In the genomic region with DNA sequence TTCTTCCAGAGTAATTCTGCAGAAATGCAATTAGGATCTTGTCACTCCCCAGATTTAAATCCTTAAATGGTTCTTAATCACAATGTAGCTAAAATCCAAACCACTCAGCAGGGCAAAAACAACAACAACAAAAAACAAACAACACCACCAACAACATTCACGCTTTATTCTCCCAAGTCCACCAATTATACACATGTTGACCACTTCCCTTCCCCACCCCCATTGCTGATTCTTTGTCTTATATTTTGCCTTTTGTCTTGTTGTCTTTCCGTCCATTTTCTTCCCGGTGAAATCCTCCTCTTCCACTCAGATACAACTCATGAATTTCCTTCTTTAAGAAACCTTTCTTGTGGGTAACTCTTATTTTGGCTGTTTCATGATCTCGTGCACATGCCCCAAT, we compare ENCODE assay signal across 27 cellular contexts.
DNase-seq lines count a peak whose midpoint lies in the region; TF ChIP-seq lines count a peak whose summit lies in the region.
"Had no signal": no experiment of that assay in that cellular context is flagged by ENCODE, and none has a peak within 500 bp of the region (broad histone marks: within the 10 kb centered on the region; RNA-seq: fewer than 3 reads in every experiment).

No MANE protein-coding gene starts in this region.

- H3K9me3 ChIP-seq in HEK293 (ENCODE audit: control insufficient read depth, insufficient read depth, low read depth, low read length) = no peaks in the 10 kb centered on the region
- H3K9me3 ChIP-seq: A549, BE2C, BLaER1, Caco-2 had no signal

- no peak for DNase-seq in stimulated activated CD4-positive, alpha-beta T cell treated with anti-CD3 and anti-CD28 coated beads, Interleukin-4, amount 100 ng/mL, for 24 hours
- DNase-seq: 8988T; ACHN; AML-193; BE2C; C1 segment of cervical spinal cord; Caco-2; Calu3; CD4-positive, alpha-beta memory T cell; CD4-positive, alpha-beta T cell; CD4-positive, CD25-positive, alpha-beta regulatory T cell; CD8-positive, alpha-beta memory T cell; CD8-positive, alpha-beta T cell; COR-L47; DMS 273 treated with DMSO at 0.1 percent for 48 hours; DMS153; DMS53; DMS79; DMS79 treated with DMSO at 0.1 percent for 48 hours; DND-41; EL had no signal

- TF ChIP-seq CTCF in HEK293 (tag by site-specific recombination; IDR thresholded peaks at IDR 0.05) = no peak

- H3K36me3 ChIP-seq in HEK293 (ENCODE audit: control insufficient read depth in 2 of 2, insufficient read depth in 1 of 2, low read length in 2 of 2) = no peaks in the 10 kb centered on the region
- H3K36me3 ChIP-seq: BE2C; BLaER1; BLaER1 treated with 17β-estradiol and CSF1 and Interleukin-3, amounts not matched to agents 10 nM and 100 nM had no signal

- H3K4me3 ChIP-seq in HEK293 (ENCODE audit: low read depth, low read length) = no peak overlapping the region
- H3K4me3 ChIP-seq: A549; BLaER1; BLaER1 treated with 17β-estradiol and CSF1 and Interleukin-3, amounts not matched to agents 10 nM and 100 nM had no signal

- CTCF ChIA-PET in HEK293 (lab: Yijun Ruan, JAX) = no interaction called here

- H3K27ac ChIP-seq in HEK293 (ENCODE audit: extremely low read depth, low read depth, low read length) = no peak overlapping the region
- H3K27ac ChIP-seq: 22Rv1; A549; BLaER1; BLaER1 treated with 17β-estradiol and CSF1 and Interleukin-3, amounts not matched to agents 10 nM and 100 nM; C4-2B had no signal

- POLR2A ChIA-PET in HEK293 (lab: Yijun Ruan, JAX) = no interaction called here

- H3K4me1 ChIP-seq in HEK293 (ENCODE audit: control insufficient read depth, insufficient read depth, low read length) = no peaks in the 10 kb centered on the region
- H3K4me1 ChIP-seq: A549; BE2C; BLaER1; BLaER1 treated with 17β-estradiol and CSF1 and Interleukin-3, amounts not matched to agents 10 nM and 100 nM; Caco-2 had no signal

TF ChIP-seq in HEK293, 187 proteins besides CTCF, POLR2A, EP300 and RAD21:
- no peak for TF ChIP-seq BCL11B (tag by site-specific recombination; IDR thresholded peaks at IDR 0.05; ENCODE audit: low read depth)
- TF ChIP-seq ZNF133 (tag by site-specific recombination; IDR thresholded peaks at IDR 0.05) = peak; percentile 93
- TF ChIP-seq, protein P1, sequence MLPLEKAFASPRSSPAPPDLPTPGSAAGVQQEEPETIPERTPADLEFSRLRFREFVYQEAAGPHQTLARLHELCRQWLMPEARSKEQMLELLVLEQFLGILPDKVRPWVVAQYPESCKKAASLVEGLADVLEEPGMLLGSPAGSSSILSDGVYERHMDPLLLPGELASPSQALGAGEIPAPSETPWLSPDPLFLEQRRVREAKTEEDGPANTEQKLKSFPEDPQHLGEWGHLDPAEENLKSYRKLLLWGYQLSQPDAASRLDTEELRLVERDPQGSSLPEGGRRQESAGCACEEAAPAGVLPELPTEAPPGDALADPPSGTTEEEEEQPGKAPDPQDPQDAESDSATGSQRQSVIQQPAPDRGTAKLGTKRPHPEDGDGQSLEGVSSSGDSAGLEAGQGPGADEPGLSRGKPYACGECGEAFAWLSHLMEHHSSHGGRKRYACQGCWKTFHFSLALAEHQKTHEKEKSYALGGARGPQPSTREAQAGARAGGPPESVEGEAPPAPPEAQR (tag by site-specific recombination; IDR thresholded peaks at IDR 0.05) = no peak
- TF ChIP-seq WT1 (tag by site-specific recombination; IDR thresholded peaks at IDR 0.05) = no peak
- no peak for TF ChIP-seq ZNF521 (tag by site-specific recombination; IDR thresholded peaks at IDR 0.05)
- no peak for TF ChIP-seq ZNF23 (tag by site-specific recombination; IDR thresholded peaks at IDR 0.05; ENCODE audit: borderline replicate concordance)
- no peak for TF ChIP-seq ZBTB1 (tag by site-specific recombination; IDR thresholded peaks at IDR 0.05)
